ENCODE assay signal across 13 cellular contexts in genomic region chr17:6231886-6232767, GRCh38.
A peak's percentile ranks its signal among the peaks of the same experiment; 100 is the strongest.
DNase-seq lines count a peak whose midpoint lies in the region; ATAC-seq and TF ChIP-seq lines count a peak whose summit lies in the region.
"Had no signal": no experiment of that assay in that cellular context is flagged by ENCODE, and none has a peak within 500 bp of the region (broad histone marks: within the 10 kb centered on the region; RNA-seq: fewer than 3 reads in every experiment).

No MANE protein-coding gene starts in this region.

- TF ChIP-seq CTCF in MCF 10A (IDR thresholded peaks at IDR 0.05; ENCODE audit: unreplicated experiment) (no peak), breast epithelium (IDR thresholded peaks at IDR 0.05) (no peak), fibroblast of lung (conservative IDR thresholded peaks at IDR 0.05 in 1 of 2, IDR thresholded peaks at IDR 0.05 in 1 of 2; ENCODE audit: low read depth in 1 of 2, low read length in 2 of 2) (no peak), WERI-Rb-1 (IDR thresholded peaks at IDR 0.05; ENCODE audit: low read depth, low read length) (no peak), stomach (IDR thresholded peaks at IDR 0.05) (no peak)

- no peak for ATAC-seq in HG03378 (IDR thresholded peaks at IDR 0.05; ENCODE audit: unreplicated experiment)
- ATAC-seq: K562 had no signal

- DNase-seq in MCF 10A (ENCODE audit: unreplicated experiment) (peak; percentile 76), breast epithelium (ENCODE audit: low spot score in 2 of 2) (no peak), RKO (ENCODE audit: low spot score) (peak; percentile 20), fibroblast of lung (ENCODE audit: low read depth in 2 of 2) (peak; percentile 3 to 69), WERI-Rb-1 (no peak), stomach (no peak)
- DNase-seq in activated CD4-positive, CD25-positive, alpha-beta regulatory T cell treated with anti-CD3 and anti-CD28 coated beads, Interleukin-2, amount 50 U/mL, for 72 hours = no peak
- DNase-seq: NCI-H2227 treated with DMSO at 0.1 percent for 48 hours; stimulated activated CD4-positive, alpha-beta T cell treated with anti-CD3 and anti-CD28 coated beads, Interleukin-12 subunit alpha, Interleukin-12 subunit beta, amount 100 ng/mL, for 4 hours; stimulated activated CD8-positive, alpha-beta memory T cell treated with anti-CD3 and anti-CD28 coated beads, Interleukin-4, amount 100 ng/mL, for 48 hours had no signal

- no peak overlapping the region for H2AFZ ChIP-seq in fibroblast of lung (ENCODE audit: low read length)

- H3K9me3 ChIP-seq in breast epithelium (no peaks in the 10 kb centered on the region), fibroblast of lung (ENCODE audit: control insufficient read depth, insufficient read depth, low read depth, low read length) (no peaks in the 10 kb centered on the region), WERI-Rb-1 (ENCODE audit: severe bottlenecking) (no peaks in the 10 kb centered on the region), stomach (no peaks in the 10 kb centered on the region)
- H3K9me3 ChIP-seq: adrenal gland had no signal

- H3K27me3 ChIP-seq in breast epithelium (peaks cover 0 to 13% of the 10 kb centered on the region in 2 donors), fibroblast of lung (ENCODE audit: control insufficient read depth, insufficient read depth, low read length) (no peaks in the 10 kb centered on the region), WERI-Rb-1 (ENCODE audit: insufficient read depth, low read depth, severe bottlenecking) (no peaks in the 10 kb centered on the region), stomach (peaks cover 0 to 7% (median 0%) of the 10 kb centered on the region in 3 donors)
- H3K27me3 ChIP-seq: adrenal gland had no signal

- no peaks in the 10 kb centered on the region for H3K27me3 Mint-ChIP-seq in MCF 10A (ENCODE audit: insufficient read depth, unreplicated experiment)

- no peaks in the 10 kb centered on the region for H4K20me1 ChIP-seq in fibroblast of lung (ENCODE audit: control insufficient read depth, extremely low read depth, insufficient read depth, low read length)

- peak overlapping the region; percentile 64 for H3K27ac Mint-ChIP-seq in MCF 10A (ENCODE audit: low read depth, unreplicated experiment)

- H3K79me2 ChIP-seq in fibroblast of lung (ENCODE audit: control insufficient read depth, insufficient read depth, low read length) = no peaks in the 10 kb centered on the region

- H3K4me1 Mint-ChIP-seq in MCF 10A (ENCODE audit: insufficient read depth, unreplicated experiment) = peaks cover 20% of the 10 kb centered on the region

- peak overlapping the region; percentile 65 for H3K4me3 Mint-ChIP-seq in MCF 10A (ENCODE audit: unreplicated experiment)

- no TSS peak for BruUV-seq in MCF 10A (replicated peaks; lab: Mats Ljungman, UMichigan)

- TF ChIP-seq POLR2A in breast epithelium (IDR thresholded peaks at IDR 0.05) = no peak
- no peak for TF ChIP-seq POLR2A in stomach (IDR thresholded peaks at IDR 0.05)

- TF ChIP-seq EP300 in stomach (IDR thresholded peaks at IDR 0.05) = no peak

- no peaks in the 10 kb centered on the region for H3K36me3 Mint-ChIP-seq in MCF 10A (ENCODE audit: insufficient read depth, unreplicated experiment)

- intact Hi-C loops in MCF 10A (cut with micrococcal nuclease) (no loop called here), breast epithelium (cut with DNase I; ENCODE audit: low total_unique reads) (no loop called here), stomach (cut with DNase I; ENCODE audit: low total_unique reads) (no loop called here)

- POLR2A ChIA-PET in MCF 10A (lab: Yijun Ruan, JAX) = interaction anchor here (0.6 to 0.8 kb wide), 4 partner anchors 18 to 1311 kb away, joined by 3 read pairs; no protein-coding TSS in a partner anchor

- H3K9ac ChIP-seq in fibroblast of lung (ENCODE audit: insufficient read depth, low read length) = no peak overlapping the region

- CTCF ChIA-PET in MCF 10A (lab: Yijun Ruan, JAX) = interaction anchor here (0.6 kb wide), 2 partner anchors 26 to 182 kb away, joined by 3 to 6 read pairs; no protein-coding TSS in a partner anchor

- WGBS in stomach, 5 donors = 58 to 66% (median 61%) methylated on average over 21 to 22 of the region's 22 CpGs

- no peaks in the 10 kb centered on the region for H3K36me3 ChIP-seq in breast epithelium
- H3K36me3 ChIP-seq in fibroblast of lung (ENCODE audit: control insufficient read depth, insufficient read depth, low read length) = no peaks in the 10 kb centered on the region
- no peaks in the 10 kb centered on the region for H3K36me3 ChIP-seq in WERI-Rb-1
- no peaks in the 10 kb centered on the region for H3K36me3 ChIP-seq in stomach
- H3K36me3 ChIP-seq: adrenal gland had no signal

- H3K4me2 ChIP-seq in fibroblast of lung (ENCODE audit: extremely low read depth, insufficient read depth, low read length) = no peak overlapping the region

- H3K27ac ChIP-seq in breast epithelium (no peak overlapping the region), fibroblast of lung (ENCODE audit: insufficient read depth, low read length) (no peak overlapping the region), WERI-Rb-1 (no peak overlapping the region), stomach (no peak overlapping the region)
- H3K27ac ChIP-seq: adrenal gland had no signal

- H3K4me1 ChIP-seq in breast epithelium (no peaks in the 10 kb centered on the region), fibroblast of lung (ENCODE audit: control insufficient read depth, extremely low read depth, insufficient read depth, low read length) (no peaks in the 10 kb centered on the region), stomach (no peaks in the 10 kb centered on the region)
- H3K4me1 ChIP-seq: adrenal gland had no signal

- no peaks in the 10 kb centered on the region for H3K9me3 Mint-ChIP-seq in MCF 10A (ENCODE audit: unreplicated experiment)

- no peak overlapping the region for H3K4me3 ChIP-seq in breast epithelium
- no peak overlapping the region for H3K4me3 ChIP-seq in fibroblast of lung (replicated peaks in 1 of 4; ENCODE audit: control extremely low read depth in 1 of 4, insufficient read depth in 1 of 4, low read depth in 3 of 4, low read length in 4 of 4)
- no peak overlapping the region for H3K4me3 ChIP-seq in WERI-Rb-1 (ENCODE audit: low read depth, low read length)
- H3K4me3 ChIP-seq in stomach = no peak overlapping the region
- H3K4me3 ChIP-seq: adrenal gland, K562 had no signal

Comparison
In these comparisons a context has a peak if more than half of its experiments do, and no peak if none do; other contexts are left out.
1. DNase-seq: peak in MCF 10A (single experiment), RKO (single experiment) and fibroblast of lung (2 of 2); none in breast epithelium (0 of 2), WERI-Rb-1 (single experiment), activated CD4-positive, CD25-positive, alpha-beta regulatory T cell treated with anti-CD3 and anti-CD28 coated beads, Interleukin-2, amount 50 U/mL, for 72 hours (single experiment) and stomach (single experiment).